29 cellular contexts compared by ENCODE assay signal in genomic region chr5:1550287-1551076, GRCh38. TPM values are rescaled to one million over a fixed set of nuclear protein-coding genes. Genes with fewer than 3 reads are reported as not detected.
A peak's percentile ranks its signal among the peaks of the same experiment; 100 is the strongest.
DNase-seq lines count a peak whose midpoint lies in the region; ATAC-seq, FAIRE-seq and TF ChIP-seq lines count a peak whose summit lies in the region.
"Had no signal": no experiment of that assay in that cellular context is flagged by ENCODE, and none has a peak within 500 bp of the region (broad histone marks: within the 10 kb centered on the region; RNA-seq: fewer than 3 reads in every experiment).

No MANE protein-coding gene starts in this region.

- ATAC-seq in GM21723 (IDR thresholded peaks at IDR 0.05; ENCODE audit: unreplicated experiment) = no peak
- ATAC-seq in GM21423 (IDR thresholded peaks at IDR 0.05; ENCODE audit: unreplicated experiment) = no peak
- ATAC-seq: gastrocnemius medialis, psoas muscle, WTC11 had no signal

- no peaks in the 10 kb centered on the region for H3K36me3 ChIP-seq in kidney (ENCODE audit: control insufficient read depth in 1 of 2, insufficient read depth in 2 of 2, low read length in 2 of 2)
- H3K36me3 ChIP-seq: adrenal gland; BLaER1 treated with 17β-estradiol and CSF1 and Interleukin-3, amounts not matched to agents 10 nM and 100 nM; brain microvascular endothelial cell; esophagus muscularis mucosa; gastrocnemius medialis; neural progenitor cell had no signal

- H3K27ac ChIP-seq in kidney (ENCODE audit: low read depth in 2 of 2, low read length in 2 of 2) = no peak overlapping the region
- H3K27ac ChIP-seq: adrenal gland; BLaER1 treated with 17β-estradiol and CSF1 and Interleukin-3, amounts not matched to agents 10 nM and 100 nM; brain microvascular endothelial cell; esophagus muscularis mucosa; gastrocnemius medialis; neural progenitor cell; PC-9; psoas muscle; skin epidermis had no signal

- no peak overlapping the region for H3K4me3 Mint-ChIP-seq in osteocyte (ENCODE audit: unreplicated experiment)
- H3K4me3 Mint-ChIP-seq: activated T-cell treated with anti-CD3 and anti-CD28 coated beads, Interleukin-2, amount 50 U/mL, for 24 hours; neural progenitor cell; WTC11 had no signal

- FAIRE-seq in kidney (lab: Jason Lieb, UNC) = no peak
- FAIRE-seq: colon, GM19239 had no signal

- H3K4me1 Mint-ChIP-seq in osteocyte (ENCODE audit: unreplicated experiment) = peaks cover 28% of the 10 kb centered on the region
- H3K4me1 Mint-ChIP-seq: WTC11 had no signal

- H3K4me3 ChIP-seq in kidney (ENCODE audit: low read length in 2 of 2) = no peak overlapping the region
- H3K4me3 ChIP-seq: adrenal gland; BLaER1 treated with 17β-estradiol and CSF1 and Interleukin-3, amounts not matched to agents 10 nM and 100 nM; esophagus muscularis mucosa; gastrocnemius medialis; neural progenitor cell; PC-9; psoas muscle; skin epidermis had no signal

- DNase-seq in AG20443 (ENCODE audit: low spot score) = peak; percentile 3
- DNase-seq in HT-29 (ENCODE audit: low spot score) = peak; percentile 52
- peak; percentile 41 for DNase-seq in kidney
- DNase-seq in osteocyte (ENCODE audit: extremely low spot score, unreplicated experiment) = peak; percentile 81
- DNase-seq in NCI-H1092 treated with DMSO at 0.1 percent for 48 hours (lab: John Stamatoyannopoulos, UW) = no peak
- no peak for DNase-seq in activated T-cell treated with anti-CD3 and anti-CD28 coated beads for 4 hours
- DNase-seq: activated CD4-positive, alpha-beta T cell treated with anti-CD3 and anti-CD28 coated beads, Interleukin-2, amount 50 U/mL, for 4 hours; activated naive CD4-positive, alpha-beta T cell; activated T-cell treated with anti-CD3 and anti-CD28 coated beads, Interleukin-2, amount 50 U/mL, for 24 hours; brain microvascular endothelial cell; Caco-2; gastrocnemius medialis; NCI-H1417; NCI-H2081 treated with DMSO at 0.1 percent for 48 hours; PC-9; psoas muscle; SHP77 treated with DMSO at 0.1 percent for 48 hours; stimulated activated CD4-positive, alpha-beta T cell treated with anti-CD3 and anti-CD28 coated beads, Interleukin-2, amount 100 ng/mL, for 24 hours; T-helper 9 cell had no signal

- TF ChIP-seq CTCF in kidney (IDR thresholded peaks at IDR 0.05; ENCODE audit: borderline replicate concordance, extremely low read depth, insufficient read depth) = no peak
- TF ChIP-seq CTCF in osteocyte (IDR thresholded peaks at IDR 0.05) = no peak

- no peaks in the 10 kb centered on the region for H3K4me1 ChIP-seq in kidney (ENCODE audit: control insufficient read depth in 1 of 2, insufficient read depth in 1 of 2, low read depth in 1 of 2, low read length in 2 of 2)
- H3K4me1 ChIP-seq: Caco-2 had no signal

- H3K36me3 Mint-ChIP-seq in osteocyte (ENCODE audit: unreplicated experiment) = no peaks in the 10 kb centered on the region
- H3K36me3 Mint-ChIP-seq: neural progenitor cell, WTC11 had no signal

- H3K27ac Mint-ChIP-seq in osteocyte (ENCODE audit: unreplicated experiment) = no peak overlapping the region
- H3K27ac Mint-ChIP-seq: activated T-cell treated with anti-CD3 and anti-CD28 coated beads, Interleukin-2, amount 50 U/mL, for 24 hours; neural progenitor cell; WTC11 had no signal

- intact Hi-C loops in kidney (cut with DNase I) = no loop called here

- H3K9me3 ChIP-seq in kidney (ENCODE audit: control insufficient read depth in 1 of 2, low read length in 2 of 2) = no peaks in the 10 kb centered on the region
- H3K9me3 ChIP-seq: adrenal gland; BLaER1 treated with 17β-estradiol and CSF1 and Interleukin-3, amounts not matched to agents 10 nM and 100 nM; Caco-2; esophagus muscularis mucosa; gastrocnemius medialis; psoas muscle had no signal

- peaks cover 82% of the 10 kb centered on the region for H3K27me3 Mint-ChIP-seq in osteocyte (ENCODE audit: unreplicated experiment)
- H3K27me3 Mint-ChIP-seq: activated T-cell treated with anti-CD3 and anti-CD28 coated beads, Interleukin-2, amount 50 U/mL, for 24 hours had no signal

- H3K9ac ChIP-seq in kidney (ENCODE audit: low read length in 2 of 2) = no peak overlapping the region
- H3K9ac ChIP-seq: BLaER1 treated with 17β-estradiol and CSF1 and Interleukin-3, amounts not matched to agents 10 nM and 100 nM; neural progenitor cell had no signal

- H3K9me3 Mint-ChIP-seq in osteocyte (ENCODE audit: unreplicated experiment) = no peaks in the 10 kb centered on the region
- H3K9me3 Mint-ChIP-seq: activated T-cell treated with anti-CD3 and anti-CD28 coated beads, Interleukin-2, amount 50 U/mL, for 24 hours; neural progenitor cell had no signal

RNA-seq across cellular contexts. Expression of gene LPCAT1, which starts 26.7 kb away (rescaled TPM):
- 48.9 and 49.1 TPM in 2 replicates for total RNA-seq in HT-29 (2014; rRNA removed; shearing (Covaris generic))
- total RNA-seq in kidney = 46.5 TPM
- 22.2 TPM for polyA plus RNA-seq in kidney (ENCODE audit: insufficient read depth, low read depth, low replicate concordance)
- total RNA-seq in osteocyte = 37.9 and 39.9 TPM in 2 replicates

Comparison
In these comparisons a context has a peak if more than half of its experiments do, and no peak if none do; other contexts are left out.
1. DNase-seq: peak in AG20443 (single experiment), HT-29 (single experiment), kidney (single experiment) and osteocyte (single experiment); none in NCI-H1092 treated with DMSO at 0.1 percent for 48 hours (single experiment) and activated T-cell treated with anti-CD3 and anti-CD28 coated beads for 4 hours (single experiment).